In genomic region chr6:14736231-14736953, GRCh38 we compare ENCODE assay signal across 18 cellular contexts.
DNase-seq lines count a peak whose midpoint lies in the region; ATAC-seq lines count a peak whose summit lies in the region.
"Had no signal": no experiment of that assay in that cellular context is flagged by ENCODE, and none has a peak within 500 bp of the region (broad histone marks: within the 10 kb centered on the region; RNA-seq: fewer than 3 reads in every experiment).

No MANE protein-coding gene starts in this region.

- DNase-seq in stimulated activated CD4-positive, alpha-beta T cell treated with anti-CD3 and anti-CD28 coated beads, Interleukin-15, amount 100 ng/mL, for 24 hours: peak; percentile 60
- DNase-seq in stimulated activated CD4-positive, alpha-beta T cell treated with anti-CD3 and anti-CD28 coated beads, Interleukin-4, amount 100 ng/mL, for 4 hours: no peak
- no peak for DNase-seq in T-helper 17 cell
- DNase-seq in central memory CD8-positive, alpha-beta T cell (ENCODE audit: low spot score in 2 of 2): no peak
- peak in 1 of 2 donors; percentile 62 for DNase-seq in stimulated activated naive CD8-positive, alpha-beta T cell treated with anti-CD3 and anti-CD28 coated beads, Interleukin-15, amount 100 ng/mL, for 72 hours
- DNase-seq in NCI-H146 (lab: John Stamatoyannopoulos, UW): no peak
- DNase-seq: activated CD8-positive, alpha-beta memory T cell treated with anti-CD3 and anti-CD28 coated beads, Interleukin-2, amount 50 U/mL, for 4 hours; brain microvascular endothelial cell; Caco-2; colonic mucosa; left colon; NCI-H1694 treated with DMSO at 0.1 percent for 48 hours; nephron progenitor cell; SHP77 had no signal

- peak overlapping the region; percentile 29 for H3K27ac Mint-ChIP-seq in T-helper 17 cell
- H3K27ac Mint-ChIP-seq in central memory CD8-positive, alpha-beta T cell (ENCODE audit: low read depth): peak overlapping the region; percentile 61
- H3K27ac Mint-ChIP-seq in stimulated activated naive CD8-positive, alpha-beta T cell treated with anti-CD3 and anti-CD28 coated beads, Interleukin-15, amount 100 ng/mL, for 72 hours: peak overlapping the region; percentile 86 to 94
- H3K27ac Mint-ChIP-seq: endodermal cell, mesothelial cell of epicardium, nephron progenitor cell had no signal

- no peak for ATAC-seq in T-helper 17 cell
- ATAC-seq in central memory CD8-positive, alpha-beta T cell (replicated peaks; ENCODE audit: extremely low read depth, poor library complexity, severe bottlenecking): no peak
- ATAC-seq in stimulated activated naive CD8-positive, alpha-beta T cell treated with anti-CD3 and anti-CD28 coated beads, Interleukin-15, amount 100 ng/mL, for 72 hours: peak; percentile 62
- ATAC-seq in HG03432 (IDR thresholded peaks at IDR 0.05; ENCODE audit: unreplicated experiment): no peak
- ATAC-seq: left colon had no signal

- H3K9me3 Mint-ChIP-seq in central memory CD8-positive, alpha-beta T cell: peaks cover 13% of the 10 kb centered on the region
- H3K9me3 Mint-ChIP-seq in stimulated activated naive CD8-positive, alpha-beta T cell treated with anti-CD3 and anti-CD28 coated beads, Interleukin-15, amount 100 ng/mL, for 72 hours: peaks cover 13 to 17% of the 10 kb centered on the region in 2 donors
- H3K9me3 Mint-ChIP-seq: mesothelial cell of epicardium, nephron progenitor cell had no signal

- no peaks in the 10 kb centered on the region for H3K27me3 Mint-ChIP-seq in T-helper 17 cell
- H3K27me3 Mint-ChIP-seq in central memory CD8-positive, alpha-beta T cell: peaks cover 7% of the 10 kb centered on the region
- H3K27me3 Mint-ChIP-seq in stimulated activated naive CD8-positive, alpha-beta T cell treated with anti-CD3 and anti-CD28 coated beads, Interleukin-15, amount 100 ng/mL, for 72 hours: no peaks in the 10 kb centered on the region

- peaks cover 33% of the 10 kb centered on the region for H3K4me1 Mint-ChIP-seq in T-helper 17 cell
- peaks cover 35% of the 10 kb centered on the region for H3K4me1 Mint-ChIP-seq in central memory CD8-positive, alpha-beta T cell
- peaks cover 96% of the 10 kb centered on the region for H3K4me1 Mint-ChIP-seq in stimulated activated naive CD8-positive, alpha-beta T cell treated with anti-CD3 and anti-CD28 coated beads, Interleukin-15, amount 100 ng/mL, for 72 hours

- no peaks in the 10 kb centered on the region for H3K9me3 ChIP-seq in T-helper 17 cell (ENCODE audit: control insufficient read depth, low read length, poor library complexity, severe bottlenecking)
- H3K9me3 ChIP-seq: Caco-2, colonic mucosa had no signal

- H3K4me3 Mint-ChIP-seq in T-helper 17 cell: no peak overlapping the region
- H3K4me3 Mint-ChIP-seq in central memory CD8-positive, alpha-beta T cell: no peak overlapping the region
- H3K4me3 Mint-ChIP-seq in stimulated activated naive CD8-positive, alpha-beta T cell treated with anti-CD3 and anti-CD28 coated beads, Interleukin-15, amount 100 ng/mL, for 72 hours: peak overlapping the region; percentile 53 to 61
- H3K4me3 Mint-ChIP-seq: endodermal cell; mesothelial cell of epicardium; nephron progenitor cell; T-helper 1 cell treated with Interleukin-12 subunit alpha and Interleukin-12 subunit beta and Interleukin-4 antibody, amounts not matched to agents 30 μg/mL and 1 μg/mL, for 36 hours had no signal

- no peaks in the 10 kb centered on the region for H3K36me3 Mint-ChIP-seq in T-helper 17 cell (ENCODE audit: low read depth)
- H3K36me3 Mint-ChIP-seq in central memory CD8-positive, alpha-beta T cell (ENCODE audit: insufficient read depth): no peaks in the 10 kb centered on the region
- H3K36me3 Mint-ChIP-seq: mesothelial cell of epicardium had no signal

Comparison
In these comparisons a context has a peak if more than half of its experiments do, and no peak if none do; other contexts are left out.
1. H3K27ac Mint-ChIP-seq: peak in every context shown above with its lines; median percentile 90 in stimulated activated naive CD8-positive, alpha-beta T cell treated with anti-CD3 and anti-CD28 coated beads, Interleukin-15, amount 100 ng/mL, for 72 hours; 61 in central memory CD8-positive, alpha-beta T cell; 29 in T-helper 17 cell.
2. H3K4me3 Mint-ChIP-seq: peak in stimulated activated naive CD8-positive, alpha-beta T cell treated with anti-CD3 and anti-CD28 coated beads, Interleukin-15, amount 100 ng/mL, for 72 hours (2 of 2); none in T-helper 17 cell (single experiment) and central memory CD8-positive, alpha-beta T cell (single experiment).